In genomic region chr19:38990949-38991697, GRCh38 we compare ENCODE assay signal across 2 cellular contexts.
TF ChIP-seq lines count a peak whose summit lies in the region.

No MANE protein-coding gene starts in this region.

TF ChIP-seq in H1, 55 proteins besides CTCF, POLR2A, EP300 and RAD21 (continues in another document):
- no peak for TF ChIP-seq SAP30 (IDR thresholded peaks at IDR 0.05; ENCODE audit: insufficient read depth, insufficient replicate concordance, low read length)
- TF ChIP-seq FOSL1 (IDR thresholded peaks at IDR 0.05; ENCODE audit: insufficient read depth, low read depth, low read length) = no peak
- TF ChIP-seq SP2 (IDR thresholded peaks at IDR 0.05; ENCODE audit: low read length) = no peak
- no peak for TF ChIP-seq CTBP2 (IDR thresholded peaks at IDR 0.05; ENCODE audit: borderline replicate concordance, insufficient read depth, insufficient read length, low read length)
- TF ChIP-seq TEAD4 (IDR thresholded peaks at IDR 0.05; ENCODE audit: low read depth, low read length) = no peak
- TF ChIP-seq TAF7 (optimal IDR thresholded peaks at IDR 0.05; ENCODE audit: borderline replicate concordance, low read depth, low read length) = no peak
- no peak for TF ChIP-seq JUN (IDR thresholded peaks at IDR 0.05; ENCODE audit: low read depth, low read length)
- no peak for TF ChIP-seq RBBP5 (IDR thresholded peaks at IDR 0.05; ENCODE audit: borderline replicate concordance, low read depth, low read length)
- no peak for TF ChIP-seq NRF1 (IDR thresholded peaks at IDR 0.05; ENCODE audit: low read depth, low read length)
- no peak for TF ChIP-seq MAFK (IDR thresholded peaks at IDR 0.05; ENCODE audit: low read depth, low read length)
- TF ChIP-seq BCL11A (IDR thresholded peaks at IDR 0.05; ENCODE audit: low read depth in 2 of 2, low read length in 2 of 2) = no peak
- no peak for TF ChIP-seq GTF2F1 (IDR thresholded peaks at IDR 0.05; ENCODE audit: borderline replicate concordance, low read depth, low read length)
- TF ChIP-seq RNF2 (IDR thresholded peaks at IDR 0.05; ENCODE audit: borderline replicate concordance, low read depth, low read length, missing control alignments, poor library complexity, severe bottlenecking) = no peak
- no peak for TF ChIP-seq KDM4A (IDR thresholded peaks at IDR 0.05; ENCODE audit: low read depth, low read length, severe bottlenecking)
- TF ChIP-seq CHD7 (IDR thresholded peaks at IDR 0.05; ENCODE audit: insufficient replicate concordance, low read length) = no peak
- no peak for TF ChIP-seq ATF2 (IDR thresholded peaks at IDR 0.05; ENCODE audit: low read length)
- TF ChIP-seq PHF8 (conservative IDR thresholded peaks at IDR 0.05; ENCODE audit: low read depth, low read length) = no peak

TF ChIP-seq in WTC11, 78 proteins besides CTCF, POLR2A, EP300 and RAD21:
- no peak for TF ChIP-seq ZNF423 (CRISPR knock-in tag; IDR thresholded peaks at IDR 0.05)
- no peak for TF ChIP-seq ZNF396 (CRISPR knock-in tag; IDR thresholded peaks at IDR 0.05; ENCODE audit: borderline replicate concordance)
- TF ChIP-seq E2F4 (CRISPR knock-in tag; IDR thresholded peaks at IDR 0.05; ENCODE audit: borderline replicate concordance, low read depth) = no peak
- TF ChIP-seq ZMAT4 (CRISPR knock-in tag; IDR thresholded peaks at IDR 0.05) = no peak
- no peak for TF ChIP-seq ZNF512 (CRISPR knock-in tag; IDR thresholded peaks at IDR 0.05; ENCODE audit: borderline replicate concordance)
- no peak for TF ChIP-seq ATF2 (CRISPR knock-in tag; IDR thresholded peaks at IDR 0.05; ENCODE audit: borderline replicate concordance, low read depth)
- no peak for TF ChIP-seq ZNF425 (CRISPR knock-in tag; conservative IDR thresholded peaks at IDR 0.05)
- no peak for TF ChIP-seq TEAD1 (CRISPR knock-in tag; IDR thresholded peaks at IDR 0.05)
- no peak for TF ChIP-seq NFE2L1 (CRISPR knock-in tag; IDR thresholded peaks at IDR 0.05)
- no peak for TF ChIP-seq CBFB (CRISPR knock-in tag; IDR thresholded peaks at IDR 0.05; ENCODE audit: low read depth)
- no peak for TF ChIP-seq ZBTB43 (CRISPR knock-in tag; IDR thresholded peaks at IDR 0.05)
- no peak for TF ChIP-seq EMX1 (CRISPR knock-in tag; IDR thresholded peaks at IDR 0.05)
- no peak for TF ChIP-seq JAZF1 (CRISPR knock-in tag; IDR thresholded peaks at IDR 0.05)
- no peak for TF ChIP-seq ZNF317 (CRISPR knock-in tag; IDR thresholded peaks at IDR 0.05; ENCODE audit: borderline replicate concordance, low read depth)
- TF ChIP-seq PRDM15 (CRISPR knock-in tag; IDR thresholded peaks at IDR 0.05) = no peak
- no peak for TF ChIP-seq USF1 (CRISPR knock-in tag; IDR thresholded peaks at IDR 0.05)
- no peak for TF ChIP-seq TCF7 (CRISPR knock-in tag; IDR thresholded peaks at IDR 0.05; ENCODE audit: low read depth)
- TF ChIP-seq ZNF138 (CRISPR knock-in tag; conservative IDR thresholded peaks at IDR 0.05) = no peak
- TF ChIP-seq ERG (CRISPR knock-in tag; IDR thresholded peaks at IDR 0.05) = no peak
- TF ChIP-seq ZSCAN18 (CRISPR knock-in tag; IDR thresholded peaks at IDR 0.05) = no peak
